ENCODE assay signal across 17 cellular contexts in genomic region chr7:29893351-29894005, GRCh38.
A peak's percentile ranks its signal among the peaks of the same experiment; 100 is the strongest.
DNase-seq lines count a peak whose midpoint lies in the region; ATAC-seq and TF ChIP-seq lines count a peak whose summit lies in the region.
"Had no signal": no experiment of that assay in that cellular context is flagged by ENCODE, and none has a peak within 500 bp of the region (broad histone marks: within the 10 kb centered on the region; RNA-seq: fewer than 3 reads in every experiment).

No MANE protein-coding gene starts in this region.

- H3K9me3 ChIP-seq in HAP-1 = no peaks in the 10 kb centered on the region; the same call in 1 of the 2 replicates
- no peaks in the 10 kb centered on the region for H3K9me3 ChIP-seq in neuronal stem cell (replicated peaks in 1 of 2; ENCODE audit: control insufficient read depth in 2 of 2, insufficient read depth in 1 of 2, low read depth in 1 of 2, low read length in 2 of 2)
- H3K9me3 ChIP-seq: Caco-2 had no signal

- peaks cover 15% of the 10 kb centered on the region for H3K4me1 ChIP-seq in HAP-1
- H3K4me1 ChIP-seq in neuronal stem cell (ENCODE audit: control insufficient read depth in 2 of 2, insufficient read depth in 1 of 2, low read depth in 1 of 2, low read length in 2 of 2) = no peaks in the 10 kb centered on the region
- H3K4me1 ChIP-seq: BLaER1, Caco-2 had no signal

- no peak overlapping the region for H4K91ac ChIP-seq in neuronal stem cell (ENCODE audit: low read depth, low read length, poor library complexity)

- no peak overlapping the region for H3K14ac ChIP-seq in neuronal stem cell (ENCODE audit: low read length)

- no peaks in the 10 kb centered on the region for H3K79me1 ChIP-seq in neuronal stem cell (ENCODE audit: low read depth, low read length)

- H2BK12ac ChIP-seq in neuronal stem cell (ENCODE audit: low read length) = no peak overlapping the region

- intact Hi-C loops in left colon (cut with DNase I, micrococcal nuclease) = no loop called here

- no peak overlapping the region for H3K4ac ChIP-seq in neuronal stem cell (ENCODE audit: low read length)

- H2BK5ac ChIP-seq in neuronal stem cell (ENCODE audit: low read length) = no peak overlapping the region

- peak overlapping the region; percentile 60 for H3K9ac ChIP-seq in neuronal stem cell (ENCODE audit: low read depth, low read length, poor library complexity)
- H3K9ac ChIP-seq: BLaER1 had no signal

- H3K27ac ChIP-seq in neuronal stem cell (replicated peaks; ENCODE audit: low read length) = no peak overlapping the region
- H3K27ac ChIP-seq: BLaER1, C4-2B had no signal

- in situ Hi-C loops in HAP-1 (cut with MboI; ENCODE audit: low sequenced_read_pairs) = no loop called here

- H3K23ac ChIP-seq in neuronal stem cell (ENCODE audit: low read depth, low read length, poor library complexity) = no peak overlapping the region

- H2AK5ac ChIP-seq in neuronal stem cell (ENCODE audit: low read depth, low read length) = no peak overlapping the region

- H3K36me3 ChIP-seq in HAP-1 (replicated peaks) (peaks cover 19% of the 10 kb centered on the region), neuronal stem cell (replicated peaks in 1 of 2; ENCODE audit: control insufficient read depth in 2 of 2, insufficient read depth in 2 of 2, low read length in 2 of 2) (peaks cover 0 to 7% of the 10 kb centered on the region in 2 donors)
- H3K36me3 ChIP-seq: BLaER1 had no signal

- TF ChIP-seq CTCF in foreskin fibroblast (IDR thresholded peaks at IDR 0.05; ENCODE audit: low read depth, low read length) = no peak

- DNase-seq in HAP-1 (ENCODE audit: low spot score in 2 of 2) = peak; percentile 74 to 89
- peak; percentile 38 for DNase-seq in NCI-H146 (lab: John Stamatoyannopoulos, UW)
- peak; percentile 47 for DNase-seq in NCI-H69 (lab: John Stamatoyannopoulos, UW)
- no peak for DNase-seq in neuronal stem cell (ENCODE audit: low spot score)
- DNase-seq in left colon = no peak
- no peak for DNase-seq in foreskin fibroblast
- no peak for DNase-seq in 8988T
- DNase-seq: Caco-2; CD4-positive, CD25-positive, alpha-beta regulatory T cell; CD8-positive, alpha-beta T cell; DMS153; DND-41; GOT3; HCEC 1CT had no signal

- H2BK15ac ChIP-seq in neuronal stem cell (ENCODE audit: low read length) = no peak overlapping the region

- no peak overlapping the region for H2AFZ ChIP-seq in neuronal stem cell (ENCODE audit: low read length)

- H3K4me3 ChIP-seq in HAP-1 = no peak overlapping the region
- no peak overlapping the region for H3K4me3 ChIP-seq in neuronal stem cell (ENCODE audit: low read length in 2 of 2)
- no peak overlapping the region for H3K4me3 ChIP-seq in foreskin fibroblast (ENCODE audit: low read depth in 1 of 2, low read length in 2 of 2)
- H3K4me3 ChIP-seq: BLaER1 had no signal

- H3K27me3 ChIP-seq in HAP-1 (ENCODE audit: low read depth) (no peaks in the 10 kb centered on the region), neuronal stem cell (ENCODE audit: control insufficient read depth in 3 of 3, insufficient read depth in 3 of 3, low read depth in 1 of 3, low read length in 3 of 3) (peaks cover 0 to 12% (median 0%) of the 10 kb centered on the region in 3 experiments)
- H3K27me3 ChIP-seq: BLaER1 had no signal

- no peak overlapping the region for H3K4me2 ChIP-seq in neuronal stem cell (ENCODE audit: insufficient read depth, low read length, poor library complexity, severe bottlenecking)
- H3K4me2 ChIP-seq: BLaER1 had no signal

- no CpG with 5 or more reads among the region's 6 CpGs for WGBS in neuronal stem cell (ENCODE audit: extremely low coverage in 2 of 2, insufficient read length in 2 of 2, insufficient replicate concordance in 1 of 2), 2 donors

- H4K8ac ChIP-seq in neuronal stem cell (ENCODE audit: low read depth, low read length) = no peak overlapping the region

- ATAC-seq in left colon (no peak), HG03432 (IDR thresholded peaks at IDR 0.05; ENCODE audit: unreplicated experiment) (no peak)
- ATAC-seq: CD8-positive, alpha-beta T cell had no signal

- H2BK120ac ChIP-seq in neuronal stem cell (ENCODE audit: low read depth, low read length) = no peak overlapping the region

- no peak overlapping the region for H3K18ac ChIP-seq in neuronal stem cell (ENCODE audit: low read length)

Comparison
In these comparisons a context has a peak if more than half of its experiments do, and no peak if none do; other contexts are left out.
1. DNase-seq: peak in HAP-1 (2 of 2), NCI-H146 (single experiment) and NCI-H69 (single experiment); none in neuronal stem cell (single experiment), left colon (0 of 2), foreskin fibroblast (0 of 2) and 8988T (single experiment).